Comparison of ENCODE assay signal across 8 cellular contexts in the genomic region with DNA sequence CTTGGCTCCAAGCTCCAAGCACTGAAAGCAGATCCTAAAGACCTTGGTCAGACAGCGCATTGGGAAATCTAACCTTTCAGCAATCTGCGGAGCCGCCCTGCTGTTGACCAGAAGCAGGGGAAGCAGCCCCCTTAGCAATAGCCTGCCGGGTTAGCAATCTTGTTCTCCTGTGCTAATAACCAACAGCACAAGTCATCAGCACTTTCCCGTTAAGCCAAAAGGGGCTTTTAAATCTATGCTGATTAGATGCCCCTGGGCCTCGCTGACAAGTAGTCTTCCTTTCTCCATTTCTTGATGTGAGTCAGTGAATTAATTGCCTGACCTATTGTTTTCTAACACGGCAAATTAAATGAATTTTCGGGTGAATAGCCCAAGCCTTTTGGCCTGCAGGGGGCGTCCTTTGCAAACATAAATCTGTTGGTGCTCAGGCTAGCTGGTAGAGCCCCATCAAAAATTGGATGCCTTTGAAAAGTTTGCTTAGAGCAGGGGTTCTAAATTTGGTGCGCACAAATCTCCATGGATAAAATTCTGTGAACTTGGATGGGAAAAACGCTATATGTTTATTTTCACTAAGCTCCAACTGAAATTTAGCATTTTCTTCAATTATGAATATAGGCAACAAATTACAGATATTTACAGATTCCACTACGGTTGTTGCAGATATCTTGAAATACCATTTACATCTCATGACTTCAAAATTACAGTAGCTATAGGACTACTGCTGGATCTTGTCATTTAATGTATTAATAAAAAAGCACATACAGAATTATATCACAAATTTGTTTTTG. TPM values are rescaled to one million over a fixed set of nuclear protein-coding genes. Genes with fewer than 3 reads are reported as not detected.
DNase-seq lines count a peak whose midpoint lies in the region; ATAC-seq and TF ChIP-seq lines count a peak whose summit lies in the region.

No MANE protein-coding gene starts in this region.

- no peak overlapping the region for H3K4me3 Mint-ChIP-seq in activated naive CD8-positive, alpha-beta T cell treated with anti-CD3 and anti-CD28 coated beads, Interleukin-2, amount 50 U/mL, for 24 hours

- no peak overlapping the region for H3K4me2 ChIP-seq in Loucy (ENCODE audit: low read depth, low read length, poor library complexity, severe bottlenecking)

- H3K9me2 ChIP-seq in Loucy (replicated peaks; ENCODE audit: low read depth, low read length) = no peaks in the 10 kb centered on the region

- TF ChIP-seq CTCF in AG04450 (IDR thresholded peaks at IDR 0.05; ENCODE audit: low read depth, low read length) (peak; percentile 81), Loucy (conservative IDR thresholded peaks at IDR 0.05; ENCODE audit: low read length) (peak; percentile 94), left ventricle myocardium inferior (IDR thresholded peaks at IDR 0.05; ENCODE audit: borderline replicate concordance) (peak; percentile 90), vagina (IDR thresholded peaks at IDR 0.05) (peak; percentile 64 to 88 (median 74))

- no peaks in the 10 kb centered on the region for H3K36me3 Mint-ChIP-seq in activated naive CD8-positive, alpha-beta T cell treated with anti-CD3 and anti-CD28 coated beads, Interleukin-2, amount 50 U/mL, for 24 hours (ENCODE audit: low read depth)

- H3K36me3 ChIP-seq in Loucy (ENCODE audit: insufficient read depth, low read length) = no peaks in the 10 kb centered on the region
- no peaks in the 10 kb centered on the region for H3K36me3 ChIP-seq in left ventricle myocardium inferior
- H3K36me3 ChIP-seq in vagina = no peaks in the 10 kb centered on the region

- H3K9me3 Mint-ChIP-seq in activated naive CD8-positive, alpha-beta T cell treated with anti-CD3 and anti-CD28 coated beads, Interleukin-2, amount 50 U/mL, for 24 hours = no peaks in the 10 kb centered on the region

- no peaks in the 10 kb centered on the region for H3F3A ChIP-seq in Loucy (ENCODE audit: low read depth)

- peak overlapping the region; percentile 11; the same call in 1 of the 2 replicates for H3K4me3 ChIP-seq in AG04450 (ENCODE audit: low read depth, low read length)
- no peak overlapping the region for H3K4me3 ChIP-seq in Loucy (ENCODE audit: low read length, poor library complexity, severe bottlenecking)
- peak overlapping the region; percentile 37 for H3K4me3 ChIP-seq in left ventricle myocardium inferior
- H3K4me3 ChIP-seq in vagina = no peak overlapping the region

- H4K20me1 ChIP-seq in Loucy (ENCODE audit: insufficient read depth, low read length, poor library complexity, severe bottlenecking) = no peaks in the 10 kb centered on the region

- DNase-seq in AG04450 (ENCODE audit: low read depth, low spot score) (peak; percentile 63), SW480 (ENCODE audit: low spot score) (peak; percentile 49), left ventricle myocardium inferior (peak; percentile 84), putamen (ENCODE audit: low spot score) (peak; percentile 75), vagina (ENCODE audit: extremely low spot score in 2 of 2) (no peak)
- peak; percentile 86 for DNase-seq in activated naive CD8-positive, alpha-beta T cell treated with anti-CD3 and anti-CD28 coated beads, Interleukin-2, amount 50 U/mL, for 24 hours

- peak; percentile 41 for ATAC-seq in GM18868 (IDR thresholded peaks at IDR 0.05; ENCODE audit: unreplicated experiment)
- ATAC-seq in activated naive CD8-positive, alpha-beta T cell treated with anti-CD3 and anti-CD28 coated beads, Interleukin-2, amount 50 U/mL, for 24 hours = peak; percentile 18

- H3K27ac Mint-ChIP-seq in activated naive CD8-positive, alpha-beta T cell treated with anti-CD3 and anti-CD28 coated beads, Interleukin-2, amount 50 U/mL, for 24 hours = no peak overlapping the region

- H3K9me3 ChIP-seq in AG04450 (ENCODE audit: control insufficient read depth, insufficient read depth, low read length) = no peaks in the 10 kb centered on the region
- H3K9me3 ChIP-seq in Loucy (ENCODE audit: insufficient read depth, low read depth, low read length) = no peaks in the 10 kb centered on the region
- H3K9me3 ChIP-seq in left ventricle myocardium inferior (replicated peaks) = no peaks in the 10 kb centered on the region
- no peaks in the 10 kb centered on the region for H3K9me3 ChIP-seq in vagina

- H2AFZ ChIP-seq in Loucy (ENCODE audit: low read length) = peak overlapping the region; percentile 4

- H3K9ac ChIP-seq in Loucy (ENCODE audit: low read depth, low read length, poor library complexity, severe bottlenecking) = no peak overlapping the region

- CTCF ChIA-PET in AG04450 (lab: Charles Lee) = interaction anchor here (0.6 to 2.2 kb wide), 51 partner anchors 9 to 540 kb away, joined by 3 to 32 read pairs (median 3); partner anchors contain the start of gene SPATS2L

- no peak overlapping the region for H3K27ac ChIP-seq in AG04450 (ENCODE audit: low read depth, low read length)
- H3K27ac ChIP-seq in left ventricle myocardium inferior (replicated peaks) = no peak overlapping the region
- H3K27ac ChIP-seq in vagina = no peak overlapping the region

- TF ChIP-seq POLR2A in vagina (IDR thresholded peaks at IDR 0.05) = no peak

- intact Hi-C loops in left ventricle myocardium inferior (cut with micrococcal nuclease) (loop anchor here (5.0 to 10.0 kb wide), 2 partner anchors 502 to 715 kb away; no protein-coding TSS in a partner anchor), vagina (cut with DNase I) (loop anchor here (5.0 kb wide), 1 partner anchor 502 kb away; no protein-coding TSS in a partner anchor)

- H3K4me1 ChIP-seq in Loucy (ENCODE audit: insufficient read depth, low read length, poor library complexity, severe bottlenecking) = peaks cover 5% of the 10 kb centered on the region
- peaks cover 9% of the 10 kb centered on the region for H3K4me1 ChIP-seq in left ventricle myocardium inferior
- no peaks in the 10 kb centered on the region for H3K4me1 ChIP-seq in vagina

- no peaks in the 10 kb centered on the region for H3K79me2 ChIP-seq in Loucy (ENCODE audit: insufficient read depth, low read length)

- H3K27me3 ChIP-seq in AG04450 (ENCODE audit: control insufficient read depth, insufficient read depth, low read length) (no peaks in the 10 kb centered on the region), Loucy (ENCODE audit: insufficient read depth, low read length, poor library complexity, severe bottlenecking) (peaks cover 19% of the 10 kb centered on the region), left ventricle myocardium inferior (ENCODE audit: low read depth) (no peaks in the 10 kb centered on the region), vagina (no peaks in the 10 kb centered on the region)

- H3K27me3 Mint-ChIP-seq in activated naive CD8-positive, alpha-beta T cell treated with anti-CD3 and anti-CD28 coated beads, Interleukin-2, amount 50 U/mL, for 24 hours = no peaks in the 10 kb centered on the region

- H3K4me1 Mint-ChIP-seq in activated naive CD8-positive, alpha-beta T cell treated with anti-CD3 and anti-CD28 coated beads, Interleukin-2, amount 50 U/mL, for 24 hours = peaks cover 20% of the 10 kb centered on the region

- POLR2A ChIA-PET in AG04450 (lab: Yijun Ruan, JAX) = no interaction called here

RNA-seq across cellular contexts. Expression of gene MAIP1, which starts 24.7 kb away (rescaled TPM):
- polyA plus RNA-seq in AG04450 (2011; rRNA removed) = 15.0 and 19.5 TPM in 2 replicates
- polyA minus RNA-seq in AG04450 (2011; rRNA and poly(A)+ RNA removed) = 8.3 and 13.5 TPM in 2 replicates
- 22.7 TPM for total RNA-seq in left ventricle myocardium inferior
- total RNA-seq in vagina = 16.0 TPM

RNA-seq across cellular contexts. Expression of gene TYW5, which starts 24.7 kb away (rescaled TPM):
- 5.2 and 6.7 TPM in 2 replicates for polyA plus RNA-seq in AG04450 (2011; rRNA removed)
- 3.1 and 4.4 TPM in 2 replicates for polyA minus RNA-seq in AG04450 (2011; rRNA and poly(A)+ RNA removed)
- total RNA-seq in left ventricle myocardium inferior (2.9 TPM), vagina (5.2 TPM)

Comparison
In these comparisons a context has a peak if more than half of its experiments do, and no peak if none do; other contexts are left out.
1. DNase-seq: peak in AG04450 (single experiment), SW480 (single experiment), activated naive CD8-positive, alpha-beta T cell treated with anti-CD3 and anti-CD28 coated beads, Interleukin-2, amount 50 U/mL, for 24 hours (single experiment), left ventricle myocardium inferior (single experiment) and putamen (single experiment); none in vagina (0 of 2).
2. H3K4me3 ChIP-seq: peak in AG04450 (single experiment) and left ventricle myocardium inferior (single experiment); none in Loucy (single experiment) and vagina (0 of 2).
3. Peak in every context shown above with its lines, with median percentiles within 50 percentile points of each other: CTCF ChIP-seq.